Comparison of ENCODE assay signal across 23 cellular contexts in the genomic region with DNA sequence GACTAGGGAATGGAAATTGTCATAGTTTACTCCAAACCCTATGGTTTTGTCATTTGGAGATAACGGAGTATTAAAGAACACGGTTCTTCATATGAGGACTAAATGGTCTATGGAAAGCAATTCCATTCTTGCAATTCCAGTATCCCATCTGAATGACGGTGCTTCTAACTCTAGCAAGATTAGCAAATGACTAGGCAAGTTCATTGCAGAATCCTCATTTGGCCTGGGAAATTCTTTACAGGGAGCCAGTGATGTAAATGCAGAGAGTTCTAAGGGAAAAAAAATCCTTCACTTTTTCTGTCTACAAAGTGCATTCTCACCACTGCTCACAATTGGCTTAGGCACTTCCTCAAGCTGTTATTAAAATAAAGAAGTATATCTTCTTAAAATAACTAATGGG.
A peak's percentile ranks its signal among the peaks of the same experiment; 100 is the strongest.
DNase-seq lines count a peak whose midpoint lies in the region; ATAC-seq and TF ChIP-seq lines count a peak whose summit lies in the region.
"Had no signal": no experiment of that assay in that cellular context is flagged by ENCODE, and none has a peak within 500 bp of the region (broad histone marks: within the 10 kb centered on the region; RNA-seq: fewer than 3 reads in every experiment).

No MANE protein-coding gene starts in this region.

- no peak for ATAC-seq in natural killer cell treated with Interleukin-12 subunit alpha and Interleukin-12 subunit beta and Interleukin-15 and Interleukin-18, amount 100 ng/mL, for 72 hours
- no peak for ATAC-seq in upper lobe of right lung
- ATAC-seq: PC-3 had no signal

- H3K9me3 Mint-ChIP-seq in natural killer cell treated with Interleukin-12 subunit alpha and Interleukin-12 subunit beta and Interleukin-15 and Interleukin-18, amount 100 ng/mL, for 72 hours: no peaks in the 10 kb centered on the region
- H3K9me3 Mint-ChIP-seq: CD4-positive, alpha-beta T cell; IgD-negative memory B cell had no signal

- H3K9me3 ChIP-seq in SK-N-MC (ENCODE audit: low read depth, low read length): no peaks in the 10 kb centered on the region
- H3K9me3 ChIP-seq in upper lobe of right lung: no peaks in the 10 kb centered on the region
- H3K9me3 ChIP-seq: BLaER1 treated with 17β-estradiol and CSF1 and Interleukin-3, amounts not matched to agents 10 nM and 100 nM; HAP-1; SJCRH30 had no signal

- no peak overlapping the region for H3K4me3 Mint-ChIP-seq in natural killer cell treated with Interleukin-12 subunit alpha and Interleukin-12 subunit beta and Interleukin-15 and Interleukin-18, amount 100 ng/mL, for 72 hours
- H3K4me3 Mint-ChIP-seq: CD4-positive, alpha-beta T cell; IgD-negative memory B cell had no signal

- peaks cover 18 to 20% of the 10 kb centered on the region in 2 donors for H3K27me3 Mint-ChIP-seq in natural killer cell treated with Interleukin-12 subunit alpha and Interleukin-12 subunit beta and Interleukin-15 and Interleukin-18, amount 100 ng/mL, for 72 hours

- H3K4me1 Mint-ChIP-seq in natural killer cell treated with Interleukin-12 subunit alpha and Interleukin-12 subunit beta and Interleukin-15 and Interleukin-18, amount 100 ng/mL, for 72 hours (ENCODE audit: low read depth in 2 of 2): no peaks in the 10 kb centered on the region

- H3K4me3 ChIP-seq in SK-N-MC (peak overlapping the region; percentile 63), upper lobe of right lung (no peak overlapping the region)
- H3K4me3 ChIP-seq: BLaER1 treated with 17β-estradiol and CSF1 and Interleukin-3, amounts not matched to agents 10 nM and 100 nM; HAP-1; SJCRH30 had no signal

- H3K27ac ChIP-seq in SK-N-MC (peak overlapping the region; percentile 64), upper lobe of right lung (no peak overlapping the region)
- H3K27ac ChIP-seq: BLaER1 treated with 17β-estradiol and CSF1 and Interleukin-3, amounts not matched to agents 10 nM and 100 nM; HL-60; SJCRH30 had no signal

- no peak for TF ChIP-seq CTCF in upper lobe of right lung (IDR thresholded peaks at IDR 0.05)

- intact Hi-C loops in upper lobe of right lung (cut with DNase I): no loop called here

- DNase-seq in NCI-H82 (lab: John Stamatoyannopoulos, UW) (peak; percentile 25), NCI-H82 treated with DMSO at 0.1 percent for 48 hours (lab: John Stamatoyannopoulos, UW; ENCODE audit: unreplicated experiment) (no peak), SK-N-MC (ENCODE audit: low read depth, low spot score) (no peak), fibroblast of peridontal ligament (ENCODE audit: extremely low read depth) (peak; percentile 46), iPS-NIHi7 (ENCODE audit: extremely low spot score) (no peak), upper lobe of right lung (no peak), SIG-M5 (lab: John Stamatoyannopoulos, UW) (no peak)
- no peak for DNase-seq in natural killer cell treated with Interleukin-12 subunit alpha and Interleukin-12 subunit beta and Interleukin-15 and Interleukin-18, amount 100 ng/mL, for 72 hours (ENCODE audit: low spot score)
- DNase-seq: 8988T; ACHN; AML-193; CD4-positive, alpha-beta T cell; NCI-H1092; NCI-H1417 treated with DMSO at 0.1 percent for 48 hours; NCI-H1694 treated with DMSO at 0.1 percent for 48 hours; NCI-H2081; NCI-H2227 treated with DMSO at 0.1 percent for 48 hours; PC-3; SJCRH30 had no signal

- H3K9ac ChIP-seq in SK-N-MC (ENCODE audit: insufficient read length): no peak overlapping the region
- H3K9ac ChIP-seq: BLaER1 treated with 17β-estradiol and CSF1 and Interleukin-3, amounts not matched to agents 10 nM and 100 nM had no signal

- no peaks in the 10 kb centered on the region for H3K27me3 ChIP-seq in upper lobe of right lung
- H3K27me3 ChIP-seq: BLaER1 treated with 17β-estradiol and CSF1 and Interleukin-3, amounts not matched to agents 10 nM and 100 nM; SJCRH30 had no signal

- H3K27ac Mint-ChIP-seq in natural killer cell treated with Interleukin-12 subunit alpha and Interleukin-12 subunit beta and Interleukin-15 and Interleukin-18, amount 100 ng/mL, for 72 hours: no peak overlapping the region
- H3K27ac Mint-ChIP-seq: CD4-positive, alpha-beta T cell had no signal

- H3K4me1 ChIP-seq in upper lobe of right lung: no peaks in the 10 kb centered on the region
- H3K4me1 ChIP-seq: BLaER1 treated with 17β-estradiol and CSF1 and Interleukin-3, amounts not matched to agents 10 nM and 100 nM; HAP-1; SJCRH30 had no signal

- no peaks in the 10 kb centered on the region for H3K36me3 Mint-ChIP-seq in natural killer cell treated with Interleukin-12 subunit alpha and Interleukin-12 subunit beta and Interleukin-15 and Interleukin-18, amount 100 ng/mL, for 72 hours
- H3K36me3 Mint-ChIP-seq: IgD-negative memory B cell had no signal

- H3K36me3 ChIP-seq in SK-N-MC (ENCODE audit: insufficient read depth, low read length) (no peaks in the 10 kb centered on the region), upper lobe of right lung (no peaks in the 10 kb centered on the region)
- H3K36me3 ChIP-seq: BLaER1 treated with 17β-estradiol and CSF1 and Interleukin-3, amounts not matched to agents 10 nM and 100 nM; HAP-1; SJCRH30 had no signal

Comparison
In these comparisons a context has a peak if more than half of its experiments do, and no peak if none do; other contexts are left out.
1. DNase-seq: peak in NCI-H82 (single experiment) and fibroblast of peridontal ligament (single experiment); none in NCI-H82 treated with DMSO at 0.1 percent for 48 hours (single experiment), SK-N-MC (single experiment), iPS-NIHi7 (single experiment), natural killer cell treated with Interleukin-12 subunit alpha and Interleukin-12 subunit beta and Interleukin-15 and Interleukin-18, amount 100 ng/mL, for 72 hours (single experiment), upper lobe of right lung (single experiment) and SIG-M5 (single experiment).